Comparison of ENCODE assay signal across 16 cellular contexts in the genomic region with DNA sequence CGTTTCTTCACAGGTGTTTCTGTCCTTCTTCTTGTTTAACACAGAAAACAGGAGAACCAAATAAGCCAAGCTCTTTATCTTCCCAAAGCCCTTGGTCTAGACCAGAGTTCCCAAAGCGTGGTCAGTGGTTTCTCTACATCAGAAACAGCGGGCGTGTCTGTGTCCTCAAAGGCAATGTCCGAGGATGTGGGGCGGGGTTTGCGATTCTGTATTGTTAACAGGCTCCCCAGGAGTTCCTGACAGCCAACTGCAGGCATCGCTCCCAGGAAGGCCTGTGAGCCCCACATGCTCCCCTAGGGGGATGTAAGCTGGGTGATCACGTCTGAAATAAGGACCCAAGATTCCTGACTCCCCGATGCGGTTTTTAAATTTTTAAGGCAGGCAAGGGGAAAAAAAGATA. TPM values are rescaled to one million over a fixed set of nuclear protein-coding genes. Genes with fewer than 3 reads are reported as not detected.
DNase-seq lines count a peak whose midpoint lies in the region; ATAC-seq, FAIRE-seq and TF ChIP-seq lines count a peak whose summit lies in the region.
"Had no signal": no experiment of that assay in that cellular context is flagged by ENCODE, and none has a peak within 500 bp of the region (broad histone marks: within the 10 kb centered on the region; RNA-seq: fewer than 3 reads in every experiment).

No MANE protein-coding gene starts in this region.

- RAD21 ChIA-PET in HCT116 (lab: Charles Lee; ENCODE audit: low non-redundant PET in 1 of 2, low total read pairs in 2 of 2, uncharacterized antibody in 2 of 2, unreplicated experiment in 2 of 2), result no interaction called here

- H3K4me2 ChIP-seq in HCT116 (ENCODE audit: low read length), result no peak overlapping the region

- TF ChIP-seq RAD21 in HCT116 (IDR thresholded peaks at IDR 0.05; ENCODE audit: low read depth), result no peak

- H3K36me3 Mint-ChIP-seq in activated naive CD4-positive, alpha-beta T cell treated with anti-CD3 and anti-CD28 coated beads, Interleukin-2, amount 50 U/mL, for 72 hours, result no peaks in the 10 kb centered on the region

- 78 to 80% (median 79%) methylated on average over 11 of the region's 11 CpGs for WGBS in psoas muscle, 3 donors

- peaks cover 0 to 8% of the 10 kb centered on the region in 2 experiments; a peak in 1 of 4 replicates for H3K4me1 ChIP-seq in HCT116 (ENCODE audit: control insufficient read depth in 1 of 2, insufficient read depth in 2 of 2, low read length in 2 of 2)
- H3K4me1 ChIP-seq in psoas muscle, result no peaks in the 10 kb centered on the region
- H3K4me1 ChIP-seq: foreskin keratinocyte had no signal

- FAIRE-seq in D721Med (lab: Jason Lieb, UNC), result no peak
- FAIRE-seq: islet of Langerhans had no signal

- TF ChIP-seq POLR2A in HCT116 (IDR thresholded peaks at IDR 0.05; ENCODE audit: borderline replicate concordance, extremely low read depth, insufficient read depth, insufficient read length), result no peak

- H3K27ac ChIP-seq in HCT116 (ENCODE audit: low read depth, low read length) (no peak overlapping the region), psoas muscle (no peak overlapping the region)
- H3K27ac ChIP-seq: C4-2B, foreskin keratinocyte had no signal

- CTCF ChIA-PET in HCT116 (lab: Charles Lee), result interaction anchor here (0.7 to 1.7 kb wide), 2 partner anchors 95 to 430 kb away, joined by 3 to 4 read pairs; no protein-coding TSS in a partner anchor

- H3K36me3 ChIP-seq in HCT116 (ENCODE audit: control insufficient read depth in 1 of 2, insufficient read depth in 2 of 2, low read length in 2 of 2) (peaks cover 23 to 30% of the 10 kb centered on the region in 2 experiments; a peak in 3 of 4 replicates), psoas muscle (ENCODE audit: insufficient read depth in 1 of 2, low read depth in 1 of 2) (peaks cover 0 to 45% of the 10 kb centered on the region in 2 donors)

- H3K9me2 ChIP-seq in HCT116 (ENCODE audit: insufficient read depth), result no peaks in the 10 kb centered on the region

- peaks cover 5% of the 10 kb centered on the region; the same call in 1 of the 2 replicates for H3K79me2 ChIP-seq in HCT116 (ENCODE audit: insufficient read depth, low read length)

- H2AFZ ChIP-seq in HCT116 (ENCODE audit: low read depth, low read length, poor library complexity, severe bottlenecking), result no peak overlapping the region

- POLR2A ChIA-PET in HCT116 (lab: Charles Lee), result no interaction called here

- BruUV-seq in HCT116 (replicated peaks; lab: Mats Ljungman, UMichigan), result no TSS peak

- no peaks in the 10 kb centered on the region for H3K9me3 Mint-ChIP-seq in activated naive CD4-positive, alpha-beta T cell treated with anti-CD3 and anti-CD28 coated beads, Interleukin-2, amount 50 U/mL, for 72 hours

- H3K27me3 ChIP-seq in HCT116 (ENCODE audit: insufficient read depth, low read length) (no peaks in the 10 kb centered on the region), psoas muscle (ENCODE audit: insufficient read depth in 3 of 3, low read length in 2 of 3) (no peaks in the 10 kb centered on the region)
- H3K27me3 ChIP-seq: foreskin keratinocyte, sigmoid colon had no signal

- TF ChIP-seq CTCF in HCT116 (IDR thresholded peaks at IDR 0.05 in 2 of 3, conservative IDR thresholded peaks at IDR 0.05 in 1 of 3; ENCODE audit: borderline replicate concordance in 1 of 3, insufficient read depth in 1 of 3, low read depth in 2 of 3, low read length in 2 of 3), result no peak
- no peak for TF ChIP-seq CTCF in psoas muscle (IDR thresholded peaks at IDR 0.05)
- TF ChIP-seq CTCF in D721Med (IDR thresholded peaks at IDR 0.05; ENCODE audit: insufficient read depth, missing control alignments), result no peak

- intact Hi-C loops in HCT116 (cut with micrococcal nuclease), result no loop called here
- intact Hi-C loops in psoas muscle (cut with DNase I), result no loop called here

- peak overlapping the region; percentile 82 to 87 for H3K27ac Mint-ChIP-seq in activated naive CD4-positive, alpha-beta T cell treated with anti-CD3 and anti-CD28 coated beads, Interleukin-2, amount 50 U/mL, for 72 hours

- H3K4me3 ChIP-seq in HCT116 (replicated peaks in 1 of 2; ENCODE audit: low read depth in 1 of 2, low read length in 2 of 2) (no peak overlapping the region), psoas muscle (no peak overlapping the region)
- H3K4me3 ChIP-seq: sigmoid colon had no signal

- ATAC-seq in HCT116 (peak; percentile 52; the same call in 1 of the 2 replicates), GM21381 (IDR thresholded peaks at IDR 0.05; ENCODE audit: unreplicated experiment) (no peak), psoas muscle (no peak), GM21786 (IDR thresholded peaks at IDR 0.05; ENCODE audit: unreplicated experiment) (no peak)
- no peak for ATAC-seq in activated naive CD4-positive, alpha-beta T cell treated with anti-CD3 and anti-CD28 coated beads, Interleukin-2, amount 50 U/mL, for 72 hours
- ATAC-seq: foreskin keratinocyte, T-helper 17 cell had no signal

- H3K9ac ChIP-seq in HCT116 (ENCODE audit: low read length), result no peak overlapping the region

- H4K20me1 ChIP-seq in HCT116 (ENCODE audit: insufficient read depth), result no peaks in the 10 kb centered on the region

- H3K9me3 ChIP-seq in HCT116 (ENCODE audit: control insufficient read depth in 1 of 2, insufficient read depth in 1 of 2, low read depth in 1 of 2, low read length in 2 of 2), result no peaks in the 10 kb centered on the region
- no peaks in the 10 kb centered on the region for H3K9me3 ChIP-seq in psoas muscle
- H3K9me3 ChIP-seq: sigmoid colon had no signal

- DNase-seq in CD1c-positive myeloid dendritic cell (ENCODE audit: extremely low spot score), result peak; percentile 33
- no peak for DNase-seq in HCT116 (ENCODE audit: low read depth, low spot score)
- no peak for DNase-seq in activated naive CD4-positive, alpha-beta T cell treated with anti-CD3 and anti-CD28 coated beads, Interleukin-2, amount 50 U/mL, for 72 hours (ENCODE audit: low spot score in 2 of 2)
- DNase-seq in myocyte (ENCODE audit: low read depth), result peak; percentile 80
- no peak for DNase-seq in psoas muscle
- no peak for DNase-seq in D721Med (ENCODE audit: insufficient read length, low spot score)
- DNase-seq: effector CD4-positive, alpha-beta T cell; foreskin keratinocyte; Kasumi-1; NCI-H2081 treated with DMSO at 0.1 percent for 48 hours; sigmoid colon; T-helper 17 cell had no signal

TF ChIP-seq in HCT116, 20 proteins besides CTCF, POLR2A, EP300 and RAD21 (continues in another document):
- no peak for TF ChIP-seq CBX3 (IDR thresholded peaks at IDR 0.05; ENCODE audit: low read depth)
- TF ChIP-seq FOSL1 (IDR thresholded peaks at IDR 0.05; ENCODE audit: low read depth), result no peak
- no peak for TF ChIP-seq EGR1 (IDR thresholded peaks at IDR 0.05; ENCODE audit: low read depth)
- TF ChIP-seq, protein P1, sequence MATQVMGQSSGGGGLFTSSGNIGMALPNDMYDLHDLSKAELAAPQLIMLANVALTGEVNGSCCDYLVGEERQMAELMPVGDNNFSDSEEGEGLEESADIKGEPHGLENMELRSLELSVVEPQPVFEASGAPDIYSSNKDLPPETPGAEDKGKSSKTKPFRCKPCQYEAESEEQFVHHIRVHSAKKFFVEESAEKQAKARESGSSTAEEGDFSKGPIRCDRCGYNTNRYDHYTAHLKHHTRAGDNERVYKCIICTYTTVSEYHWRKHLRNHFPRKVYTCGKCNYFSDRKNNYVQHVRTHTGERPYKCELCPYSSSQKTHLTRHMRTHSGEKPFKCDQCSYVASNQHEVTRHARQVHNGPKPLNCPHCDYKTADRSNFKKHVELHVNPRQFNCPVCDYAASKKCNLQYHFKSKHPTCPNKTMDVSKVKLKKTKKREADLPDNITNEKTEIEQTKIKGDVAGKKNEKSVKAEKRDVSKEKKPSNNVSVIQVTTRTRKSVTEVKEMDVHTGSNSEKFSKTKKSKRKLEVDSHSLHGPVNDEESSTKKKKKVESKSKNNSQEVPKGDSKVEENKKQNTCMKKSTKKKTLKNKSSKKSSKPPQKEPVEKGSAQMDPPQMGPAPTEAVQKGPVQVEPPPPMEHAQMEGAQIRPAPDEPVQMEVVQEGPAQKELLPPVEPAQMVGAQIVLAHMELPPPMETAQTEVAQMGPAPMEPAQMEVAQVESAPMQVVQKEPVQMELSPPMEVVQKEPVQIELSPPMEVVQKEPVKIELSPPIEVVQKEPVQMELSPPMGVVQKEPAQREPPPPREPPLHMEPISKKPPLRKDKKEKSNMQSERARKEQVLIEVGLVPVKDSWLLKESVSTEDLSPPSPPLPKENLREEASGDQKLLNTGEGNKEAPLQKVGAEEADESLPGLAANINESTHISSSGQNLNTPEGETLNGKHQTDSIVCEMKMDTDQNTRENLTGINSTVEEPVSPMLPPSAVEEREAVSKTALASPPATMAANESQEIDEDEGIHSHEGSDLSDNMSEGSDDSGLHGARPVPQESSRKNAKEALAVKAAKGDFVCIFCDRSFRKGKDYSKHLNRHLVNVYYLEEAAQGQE (IDR thresholded peaks at IDR 0.05; ENCODE audit: low read depth), result no peak
- TF ChIP-seq TCF7L2 (IDR thresholded peaks at IDR 0.05; ENCODE audit: borderline replicate concordance, extremely low read depth, insufficient read depth, insufficient read length), result no peak

RNA-seq across cellular contexts. Expression of a gene that starts 28.4 kb away (rescaled TPM):
- total RNA-seq in HCT116 (2021; ENCODE audit: unreplicated experiment) (38.7 TPM), myocyte (3.3 and 7.5 TPM in 2 replicates), psoas muscle (10 to 100 TPM; 11.3 to 41.7 (median 16.0) TPM)
- polyA plus RNA-seq in HCT116 (2012), result 31.1 and 33.4 TPM in 2 replicates
- total RNA-seq in activated naive CD4-positive, alpha-beta T cell treated with anti-CD3 and anti-CD28 coated beads, Interleukin-2, amount 50 U/mL, for 72 hours, result 100 to 1,000 TPM in 1 of 2 donors, 10 to 100 TPM in 1; 74.4 to 110 TPM
- 13.1 TPM for polyA plus RNA-seq in myocyte (2012)
- polyA plus RNA-seq in psoas muscle, result 10 to 100 TPM; 24.9 to 52.7 (median 34.5) TPM

RNA-seq across cellular contexts. Expression of a gene that starts 46.6 kb away (rescaled TPM):
- total RNA-seq in HCT116 (2021; ENCODE audit: unreplicated experiment), result 35.2 TPM
- 50.2 and 52.7 TPM in 2 replicates for polyA plus RNA-seq in HCT116 (2012)
- total RNA-seq in activated naive CD4-positive, alpha-beta T cell treated with anti-CD3 and anti-CD28 coated beads, Interleukin-2, amount 50 U/mL, for 72 hours, result 10 to 100 TPM; 33.4 to 37.8 TPM
- 8.7 and 9.9 TPM in 2 replicates for total RNA-seq in myocyte
- 31.6 TPM for polyA plus RNA-seq in myocyte (2012)
- total RNA-seq in psoas muscle, result 10 to 100 TPM; 19.2 to 45.8 (median 37.6) TPM
- 10 to 100 TPM; 27.9 to 44.8 (median 32.2) TPM for polyA plus RNA-seq in psoas muscle

RNA-seq across cellular contexts. Expression of a gene that starts 56.0 kb away (rescaled TPM):
- total RNA-seq in HCT116 (2021; ENCODE audit: unreplicated experiment) (104 TPM), myocyte (57.2 and 65.1 TPM in 2 replicates), psoas muscle (100 to 1,000 TPM; 105 to 161 (median 131) TPM)
- polyA plus RNA-seq in HCT116 (2012), result 65.0 and 86.9 TPM in 2 replicates
- total RNA-seq in activated naive CD4-positive, alpha-beta T cell treated with anti-CD3 and anti-CD28 coated beads, Interleukin-2, amount 50 U/mL, for 72 hours, result 10 to 100 TPM; 72.3 to 80.5 TPM
- polyA plus RNA-seq in myocyte (2012), result 77.1 TPM
- polyA plus RNA-seq in psoas muscle, result 100 to 1,000 TPM in 2 of 3 donors, 10 to 100 TPM in 1; 98.2 to 165 (median 122) TPM

RNA-seq across cellular contexts. Expression of a gene that starts 56.3 kb away (rescaled TPM):
- total RNA-seq in HCT116 (2021; ENCODE audit: unreplicated experiment), result 58.3 TPM
- polyA plus RNA-seq in HCT116 (2012), result 44.4 and 49.7 TPM in 2 replicates
- total RNA-seq in activated naive CD4-positive, alpha-beta T cell treated with anti-CD3 and anti-CD28 coated beads, Interleukin-2, amount 50 U/mL, for 72 hours, result 10 to 100 TPM; 74.9 to 79.0 TPM
- 18.9 and 22.2 TPM in 2 replicates for total RNA-seq in myocyte
- polyA plus RNA-seq in myocyte (2012), result 22.8 TPM
- total RNA-seq in psoas muscle, result 10 to 100 TPM; 21.3 to 40.6 (median 30.2) TPM
- 10 to 100 TPM; 13.8 to 37.4 (median 27.3) TPM for polyA plus RNA-seq in psoas muscle

Comparison
In these comparisons a context has a peak if more than half of its experiments do, and no peak if none do; other contexts are left out.
1. DNase-seq: peak in CD1c-positive myeloid dendritic cell (single experiment) and myocyte (single experiment); none in HCT116 (single experiment), activated naive CD4-positive, alpha-beta T cell treated with anti-CD3 and anti-CD28 coated beads, Interleukin-2, amount 50 U/mL, for 72 hours (0 of 2), psoas muscle (0 of 2) and D721Med (single experiment).